Comparison of ENCODE assay signal across 12 cellular contexts in genomic region chr5:62431735-62432617, GRCh38. TPM values are rescaled to one million over a fixed set of nuclear protein-coding genes. Genes with fewer than 3 reads are reported as not detected.
A peak's percentile ranks its signal among the peaks of the same experiment; 100 is the strongest.
DNase-seq lines count a peak whose midpoint lies in the region; ATAC-seq and TF ChIP-seq lines count a peak whose summit lies in the region.
"Had no signal": no experiment of that assay in that cellular context is flagged by ENCODE, and none has a peak within 500 bp of the region (broad histone marks: within the 10 kb centered on the region; RNA-seq: fewer than 3 reads in every experiment).

No MANE protein-coding gene starts in this region.

- H3K4me3 Mint-ChIP-seq in nephron progenitor cell = no peak overlapping the region
- H3K4me3 Mint-ChIP-seq in Caco-2 (ENCODE audit: unreplicated experiment) = no peak overlapping the region
- H3K4me3 Mint-ChIP-seq in naive thymus-derived CD8-positive, alpha-beta T cell = no peak overlapping the region
- H3K4me3 Mint-ChIP-seq: activated T-cell treated with anti-CD3 and anti-CD28 coated beads, Interleukin-2, amount 50 U/mL, for 4 hours; CD4-positive, alpha-beta T cell had no signal

- H3K9me2 ChIP-seq in MM.1S (replicated peaks; ENCODE audit: insufficient read depth, low read length) = no peaks in the 10 kb centered on the region

- H3K4me3 ChIP-seq in Caco-2 (ENCODE audit: low read depth, low read length) = no peak overlapping the region
- no peak overlapping the region for H3K4me3 ChIP-seq in MM.1S (ENCODE audit: low read length)

- H3K4me1 ChIP-seq in Caco-2 (no peaks in the 10 kb centered on the region), MM.1S (ENCODE audit: low read length) (no peaks in the 10 kb centered on the region)

- no peaks in the 10 kb centered on the region for H3F3A ChIP-seq in MM.1S (ENCODE audit: insufficient read depth, low read length)

- no peak overlapping the region for H3K27ac ChIP-seq in MM.1S (ENCODE audit: low read length)

- TF ChIP-seq CTCF in nephron progenitor cell (IDR thresholded peaks at IDR 0.05) = no peak
- no peak for TF ChIP-seq CTCF in Caco-2 (IDR thresholded peaks at IDR 0.05; ENCODE audit: insufficient read depth in 1 of 2, low read depth in 1 of 2, low read length in 1 of 2, severe bottlenecking in 1 of 2, unreplicated experiment in 1 of 2)
- TF ChIP-seq CTCF in MM.1S (IDR thresholded peaks at IDR 0.05; ENCODE audit: low read length) = no peak

- H3K27ac Mint-ChIP-seq in nephron progenitor cell = peak overlapping the region; percentile 16
- H3K27ac Mint-ChIP-seq in Caco-2 (ENCODE audit: unreplicated experiment) = no peak overlapping the region
- peak overlapping the region in 2 of 10 donors; percentile 3 to 74 for H3K27ac Mint-ChIP-seq in naive thymus-derived CD8-positive, alpha-beta T cell
- H3K27ac Mint-ChIP-seq: CD4-positive, alpha-beta T cell had no signal

- ATAC-seq in naive thymus-derived CD8-positive, alpha-beta T cell = no peak
- ATAC-seq: activated T-cell treated with anti-CD3 and anti-CD28 coated beads, Interleukin-2, amount 50 U/mL, for 4 hours had no signal

- CTCF ChIA-PET in Caco-2 (lab: Charles Lee) = interaction anchor here (1.3 kb wide), 1 partner anchor 12 kb away, joined by 3 read pairs; no protein-coding TSS in a partner anchor

- H3K9me3 ChIP-seq in Caco-2 (no peaks in the 10 kb centered on the region), MM.1S (replicated peaks; ENCODE audit: insufficient read depth, low read length) (no peaks in the 10 kb centered on the region)

- H2AFZ ChIP-seq in MM.1S (ENCODE audit: low read length) = no peak overlapping the region

- H3K36me3 Mint-ChIP-seq in nephron progenitor cell (ENCODE audit: low read depth) = peaks cover 3% of the 10 kb centered on the region
- peaks cover 19% of the 10 kb centered on the region for H3K36me3 Mint-ChIP-seq in Caco-2 (ENCODE audit: insufficient read depth, unreplicated experiment)
- peaks cover 0 to 40% (median 2%) of the 10 kb centered on the region in 3 donors for H3K36me3 Mint-ChIP-seq in naive thymus-derived CD8-positive, alpha-beta T cell

- H3K4me1 Mint-ChIP-seq in nephron progenitor cell (no peaks in the 10 kb centered on the region), Caco-2 (ENCODE audit: low read depth, unreplicated experiment) (no peaks in the 10 kb centered on the region)
- H3K4me1 Mint-ChIP-seq in naive thymus-derived CD8-positive, alpha-beta T cell = peaks cover 19 to 34% (median 24%) of the 10 kb centered on the region in 4 donors

- DNase-seq in AG20443 (ENCODE audit: low spot score) (peak; percentile 62), NOMO-1 (lab: John Stamatoyannopoulos, UW; ENCODE audit: unreplicated experiment in 2 of 2) (peak; percentile 42 to 52), fibroblast of gingiva (ENCODE audit: low read depth) (peak; percentile 64), nephron progenitor cell (no peak), Caco-2 (no peak), cerebellar nuclear complex (lab: John Stamatoyannopoulos, UW) (no peak), MM.1S (no peak)
- no peak for DNase-seq in naive thymus-derived CD8-positive, alpha-beta T cell
- DNase-seq: activated T-cell treated with anti-CD3 and anti-CD28 coated beads, Interleukin-2, amount 50 U/mL, for 4 hours; CD4-positive, alpha-beta T cell; dermis blood vessel endothelial cell; NCI-H2171 treated with DMSO at 0.1 percent for 48 hours had no signal

- H3K27me3 ChIP-seq in Caco-2 (replicated peaks; ENCODE audit: control insufficient read depth, insufficient read depth, low read length) = no peaks in the 10 kb centered on the region
- H3K27me3 ChIP-seq in MM.1S (replicated peaks; ENCODE audit: insufficient read depth, low read length) = no peaks in the 10 kb centered on the region

- BruUV-seq in Caco-2 (replicated peaks; lab: Mats Ljungman, UMichigan) = no TSS peak

- H3K27me3 Mint-ChIP-seq in nephron progenitor cell (ENCODE audit: low read depth, poor library complexity) = no peaks in the 10 kb centered on the region
- H3K27me3 Mint-ChIP-seq in Caco-2 (ENCODE audit: insufficient read depth, unreplicated experiment) = no peaks in the 10 kb centered on the region
- no peaks in the 10 kb centered on the region for H3K27me3 Mint-ChIP-seq in naive thymus-derived CD8-positive, alpha-beta T cell
- H3K27me3 Mint-ChIP-seq: CD4-positive, alpha-beta T cell had no signal

- no peak overlapping the region for H3K9ac ChIP-seq in MM.1S (ENCODE audit: low read length)

- H3K9me3 Mint-ChIP-seq in nephron progenitor cell (no peaks in the 10 kb centered on the region), Caco-2 (ENCODE audit: unreplicated experiment) (no peaks in the 10 kb centered on the region)
- H3K9me3 Mint-ChIP-seq in naive thymus-derived CD8-positive, alpha-beta T cell = no peaks in the 10 kb centered on the region
- H3K9me3 Mint-ChIP-seq: activated T-cell treated with anti-CD3 and anti-CD28 coated beads, Interleukin-2, amount 50 U/mL, for 4 hours; CD4-positive, alpha-beta T cell had no signal

- H3K4me2 ChIP-seq in MM.1S (ENCODE audit: low read depth, low read length) = no peak overlapping the region

- H4K20me1 ChIP-seq in MM.1S (ENCODE audit: insufficient read depth, low read length) = no peaks in the 10 kb centered on the region

- intact Hi-C loops in Caco-2 (cut with micrococcal nuclease; ENCODE audit: unreplicated experiment) = no loop called here

- peaks cover 94% of the 10 kb centered on the region for H3K79me2 ChIP-seq in MM.1S (ENCODE audit: low read length)

- POLR2A ChIA-PET in Caco-2 (lab: Charles Lee) = interaction anchor here (0.8 kb wide), 1 partner anchor 20 kb away, joined by 3 read pairs; the partner anchor contains the start of gene IPO11
- POLR2A ChIA-PET in naive thymus-derived CD8-positive, alpha-beta T cell (lab: Charles Lee) = no interaction called here

- no peaks in the 10 kb centered on the region for H3K36me3 ChIP-seq in Caco-2 (ENCODE audit: control insufficient read depth, insufficient read depth, low read length)
- no peaks in the 10 kb centered on the region for H3K36me3 ChIP-seq in MM.1S (replicated peaks; ENCODE audit: insufficient read depth, low read length)

RNA-seq across cellular contexts. Expression of gene IPO11, which starts 19.4 kb away (rescaled TPM):
- 50.5 and 54.1 TPM in 2 replicates for total RNA-seq in Caco-2 (2022)
- 10 to 100 TPM; 22.6 to 24.1 TPM for total RNA-seq in naive thymus-derived CD8-positive, alpha-beta T cell
- polyA plus RNA-seq in naive thymus-derived CD8-positive, alpha-beta T cell = 10 to 100 TPM in 1 of 3 donors, 1 to 10 TPM in 2; 6.4 to 10.4 (median 6.6) TPM

RNA-seq across cellular contexts. Expression of gene DIMT1, which starts 28.3 kb away (rescaled TPM):
- 31.8 and 33.4 TPM in 2 replicates for total RNA-seq in Caco-2 (2022)
- total RNA-seq in naive thymus-derived CD8-positive, alpha-beta T cell = 10 to 100 TPM; 23.2 to 23.4 TPM
- 10 to 100 TPM; 44.4 to 50.9 (median 46.3) TPM for polyA plus RNA-seq in naive thymus-derived CD8-positive, alpha-beta T cell

Comparison
In these comparisons a context has a peak if more than half of its experiments do, and no peak if none do; other contexts are left out.
1. DNase-seq: peak in AG20443 (single experiment), NOMO-1 (2 of 2) and fibroblast of gingiva (single experiment); none in nephron progenitor cell (single experiment), Caco-2 (0 of 2), cerebellar nuclear complex (0 of 2), naive thymus-derived CD8-positive, alpha-beta T cell (0 of 10) and MM.1S (single experiment).